1 cellular context compared by ENCODE assay signal in the genomic region with DNA sequence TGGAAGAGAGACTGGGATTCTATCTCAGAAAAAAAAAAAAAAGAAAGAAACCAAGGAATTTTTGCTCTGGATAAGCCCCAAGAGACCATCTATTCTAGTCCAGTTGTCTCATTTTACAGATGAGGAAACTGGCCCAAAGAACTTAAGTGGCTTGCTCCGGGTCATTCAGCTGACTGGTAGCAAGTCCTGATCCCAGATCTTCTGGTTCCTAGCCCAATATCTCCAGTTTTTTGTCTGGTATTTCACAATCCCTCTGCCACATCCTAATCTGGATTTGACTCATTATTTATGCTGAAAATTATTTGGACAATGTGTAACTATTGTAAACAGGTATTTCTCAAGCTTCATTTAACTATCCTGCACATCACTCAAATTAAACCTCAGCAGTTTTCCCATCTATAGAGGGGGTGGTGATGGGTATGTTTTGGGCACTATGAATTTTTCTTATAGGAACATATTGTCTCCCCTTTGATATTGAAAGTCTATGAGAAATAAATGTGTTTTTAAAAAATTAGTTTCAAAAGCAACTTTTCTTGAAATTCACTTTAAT.
TF ChIP-seq lines count a peak whose summit lies in the region.

No MANE protein-coding gene starts in this region.

TF ChIP-seq in HepG2, 621 proteins besides CTCF, POLR2A, EP300 and RAD21:
- TF ChIP-seq STAT5B (CRISPR knock-in tag; IDR thresholded peaks at IDR 0.05) (no peak), CEBPB (IDR thresholded peaks at IDR 0.05; ENCODE audit: borderline replicate concordance, low read depth, low read length) (0 out of 2 replicates have a peak, but pooled peaks have one; percentile 13)
